Comparison of ENCODE assay signal across 18 cellular contexts in the genomic region with DNA sequence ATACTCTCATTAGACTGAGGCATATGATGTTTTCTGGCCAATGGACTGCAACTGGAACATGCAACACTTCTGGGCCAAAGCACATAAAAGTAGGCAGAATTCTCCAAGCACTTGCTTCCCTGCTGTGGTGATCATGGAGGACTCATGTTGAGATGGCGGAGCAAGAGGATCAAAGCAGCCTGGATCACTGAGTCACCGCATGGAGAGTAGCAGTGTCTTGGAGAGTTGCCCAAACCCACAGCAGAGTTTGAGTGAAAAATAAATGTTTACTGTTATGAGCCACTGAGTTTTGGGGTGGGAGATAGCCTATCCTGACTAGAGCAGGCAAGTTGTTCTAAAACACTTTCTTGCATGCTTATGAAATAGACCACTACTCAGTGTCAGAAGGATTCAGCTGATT.
A peak's percentile ranks its signal among the peaks of the same experiment; 100 is the strongest.
DNase-seq lines count a peak whose midpoint lies in the region; ATAC-seq, FAIRE-seq and TF ChIP-seq lines count a peak whose summit lies in the region.
"Had no signal": no experiment of that assay in that cellular context is flagged by ENCODE, and none has a peak within 500 bp of the region (broad histone marks: within the 10 kb centered on the region; RNA-seq: fewer than 3 reads in every experiment).

No MANE protein-coding gene starts in this region.

- DNase-seq in Daoy (ENCODE audit: low read depth): peak; percentile 42
- peak; percentile 25 for DNase-seq in MG63
- peak; percentile 35 for DNase-seq in astrocyte of the hippocampus (ENCODE audit: low read depth, low spot score)
- peak; percentile 19 to 26 for DNase-seq in foreskin fibroblast
- no peak for DNase-seq in RWPE1 (ENCODE audit: low spot score)
- DNase-seq in gastrocnemius medialis: no peak
- no peak for DNase-seq in D721Med (ENCODE audit: insufficient read length, low spot score)
- DNase-seq: CD8-positive, alpha-beta memory T cell; H9; NCI-H1417 treated with DMSO at 0.1 percent for 48 hours; NCI-H1930; NCI-H510A treated with DMSO at 0.1 percent for 48 hours; NCI-H82; Right ventricle myocardium superior had no signal

- H3K4me3 ChIP-seq in MG63 (no peak overlapping the region), foreskin fibroblast (ENCODE audit: low read depth in 1 of 2, low read length in 2 of 2) (no peak overlapping the region), gastrocnemius medialis (no peak overlapping the region)
- H3K4me3 ChIP-seq: A549; BLaER1 treated with 17β-estradiol and CSF1 and Interleukin-3, amounts not matched to agents 10 nM and 100 nM; SK-N-MC had no signal

- no peak for ATAC-seq in GM18867 (IDR thresholded peaks at IDR 0.05; ENCODE audit: unreplicated experiment)
- ATAC-seq in gastrocnemius medialis: no peak
- ATAC-seq: A549 had no signal

- TF ChIP-seq CTCF in foreskin fibroblast (IDR thresholded peaks at IDR 0.05; ENCODE audit: low read depth, low read length): no peak
- no peak for TF ChIP-seq CTCF in RWPE1 (conservative IDR thresholded peaks at IDR 0.05; ENCODE audit: low read depth)
- no peak for TF ChIP-seq CTCF in gastrocnemius medialis (IDR thresholded peaks at IDR 0.05 in 4 of 5, conservative IDR thresholded peaks at IDR 0.05 in 1 of 5)
- no peak for TF ChIP-seq CTCF in D721Med (IDR thresholded peaks at IDR 0.05; ENCODE audit: insufficient read depth, missing control alignments)

- no peaks in the 10 kb centered on the region for H3K9me3 ChIP-seq in MG63
- no peaks in the 10 kb centered on the region for H3K9me3 ChIP-seq in gastrocnemius medialis
- H3K9me3 ChIP-seq: A549; BLaER1 treated with 17β-estradiol and CSF1 and Interleukin-3, amounts not matched to agents 10 nM and 100 nM had no signal

- in situ Hi-C loops in gastrocnemius medialis (cut with MboI; ENCODE audit: low sequenced_read_pairs in 4 of 4): loop anchor here in 1 of 4 donors (25.0 kb wide), 1 partner anchor 345 kb away; no protein-coding TSS in a partner anchor

- intact Hi-C loops in gastrocnemius medialis (cut with DNase I; ENCODE audit: low total_unique reads): no loop called here

- TF ChIP-seq POLR2A in gastrocnemius medialis (IDR thresholded peaks at IDR 0.05): no peak

- no peak overlapping the region for H3K27ac ChIP-seq in RWPE1
- no peak overlapping the region for H3K27ac ChIP-seq in gastrocnemius medialis
- H3K27ac ChIP-seq: A549; BLaER1 treated with 17β-estradiol and CSF1 and Interleukin-3, amounts not matched to agents 10 nM and 100 nM; SK-N-MC had no signal

- POLR2A ChIA-PET in RWPE1 (lab: Yijun Ruan, JAX; ENCODE audit: low non-redundant PET): no interaction called here

- H3K36me3 ChIP-seq in MG63: no peaks in the 10 kb centered on the region
- H3K36me3 ChIP-seq in gastrocnemius medialis: no peaks in the 10 kb centered on the region
- H3K36me3 ChIP-seq: BLaER1 treated with 17β-estradiol and CSF1 and Interleukin-3, amounts not matched to agents 10 nM and 100 nM had no signal

- CTCF ChIA-PET in RWPE1 (lab: Yijun Ruan, JAX): no interaction called here

- H3K27me3 ChIP-seq in MG63 (no peaks in the 10 kb centered on the region), gastrocnemius medialis (no peaks in the 10 kb centered on the region)
- H3K27me3 ChIP-seq: BLaER1 treated with 17β-estradiol and CSF1 and Interleukin-3, amounts not matched to agents 10 nM and 100 nM had no signal

- H3K4me1 ChIP-seq in gastrocnemius medialis: peaks cover 30 to 39% of the 10 kb centered on the region in 2 donors
- H3K4me1 ChIP-seq: A549 had no signal

- no peak for FAIRE-seq in D721Med (lab: Jason Lieb, UNC)
- FAIRE-seq: A549 had no signal

Comparison
In these comparisons a context has a peak if more than half of its experiments do, and no peak if none do; other contexts are left out.
1. DNase-seq: peak in Daoy (single experiment), MG63 (single experiment), astrocyte of the hippocampus (single experiment) and foreskin fibroblast (2 of 2); none in RWPE1 (single experiment), gastrocnemius medialis (0 of 2) and D721Med (single experiment).